Comparison of ENCODE assay signal across 8 cellular contexts in genomic region chr6:53461041-53461656, GRCh38.
A peak's percentile ranks its signal among the peaks of the same experiment; 100 is the strongest.
DNase-seq lines count a peak whose midpoint lies in the region; ATAC-seq lines count a peak whose summit lies in the region.

No MANE protein-coding gene starts in this region.

- DNase-seq in adipocyte (ENCODE audit: low read depth): peak; percentile 82
- DNase-seq in RPMI8226: no peak
- no peak for DNase-seq in activated CD8-positive, alpha-beta memory T cell treated with anti-CD3 and anti-CD28 coated beads, Interleukin-2, amount 10 ng/mL, durations not matched to agents 7 days and 5 days
- DNase-seq in EL: no peak

- H3K4me3 ChIP-seq in adipocyte (ENCODE audit: low read length): peak overlapping the region; percentile 54

- ATAC-seq in GM18498 (IDR thresholded peaks at IDR 0.05; ENCODE audit: unreplicated experiment) (peak; percentile 72), GM21576 (IDR thresholded peaks at IDR 0.05; ENCODE audit: unreplicated experiment) (peak; percentile 53), HG03571 (IDR thresholded peaks at IDR 0.05; ENCODE audit: unreplicated experiment) (peak; percentile 57), HG03139 (IDR thresholded peaks at IDR 0.05; ENCODE audit: unreplicated experiment) (no peak)
- no peak for ATAC-seq in activated CD8-positive, alpha-beta memory T cell treated with anti-CD3 and anti-CD28 coated beads, Interleukin-2, amount 10 ng/mL, durations not matched to agents 7 days and 5 days

- H3K36me3 Mint-ChIP-seq in activated CD8-positive, alpha-beta memory T cell treated with anti-CD3 and anti-CD28 coated beads, Interleukin-2, amount 10 ng/mL, durations not matched to agents 7 days and 5 days: no peaks in the 10 kb centered on the region

- peaks cover 53% of the 10 kb centered on the region for H3K4me1 ChIP-seq in adipocyte (ENCODE audit: control insufficient read depth, insufficient read depth, low read length)

- H3K27ac Mint-ChIP-seq in activated CD8-positive, alpha-beta memory T cell treated with anti-CD3 and anti-CD28 coated beads, Interleukin-2, amount 10 ng/mL, durations not matched to agents 7 days and 5 days: no peak overlapping the region

- no peaks in the 10 kb centered on the region for H3K9me3 Mint-ChIP-seq in activated CD8-positive, alpha-beta memory T cell treated with anti-CD3 and anti-CD28 coated beads, Interleukin-2, amount 10 ng/mL, durations not matched to agents 7 days and 5 days (ENCODE audit: low read depth)

- no peaks in the 10 kb centered on the region for H3K9me3 ChIP-seq in adipocyte (ENCODE audit: control insufficient read depth, low read length)

- CTCF ChIA-PET in activated CD8-positive, alpha-beta memory T cell treated with anti-CD3 and anti-CD28 coated beads, Interleukin-2, amount 10 ng/mL, durations not matched to agents 7 days and 5 days (lab: Charles Lee): interaction anchor here (1.2 kb wide), 1 partner anchor 289 kb away, joined by 3 read pairs; no protein-coding TSS in a partner anchor

- no peak overlapping the region for H3K4me3 Mint-ChIP-seq in activated CD8-positive, alpha-beta memory T cell treated with anti-CD3 and anti-CD28 coated beads, Interleukin-2, amount 10 ng/mL, durations not matched to agents 7 days and 5 days

- H3K27me3 Mint-ChIP-seq in activated CD8-positive, alpha-beta memory T cell treated with anti-CD3 and anti-CD28 coated beads, Interleukin-2, amount 10 ng/mL, durations not matched to agents 7 days and 5 days: no peaks in the 10 kb centered on the region

- H3K27me3 ChIP-seq in adipocyte (replicated peaks; ENCODE audit: control insufficient read depth, insufficient read depth, low read length): no peaks in the 10 kb centered on the region

- H3K36me3 ChIP-seq in adipocyte (ENCODE audit: control insufficient read depth, insufficient read depth, low read length, severe bottlenecking): no peaks in the 10 kb centered on the region

- peak overlapping the region; percentile 89 for H3K9ac ChIP-seq in adipocyte (ENCODE audit: low read length)

- H3K4me1 Mint-ChIP-seq in activated CD8-positive, alpha-beta memory T cell treated with anti-CD3 and anti-CD28 coated beads, Interleukin-2, amount 10 ng/mL, durations not matched to agents 7 days and 5 days: no peaks in the 10 kb centered on the region

Comparison
In these comparisons a context has a peak if more than half of its experiments do, and no peak if none do; other contexts are left out.
1. ATAC-seq: peak in GM18498 (single experiment), GM21576 (single experiment) and HG03571 (single experiment); none in HG03139 (single experiment) and activated CD8-positive, alpha-beta memory T cell treated with anti-CD3 and anti-CD28 coated beads, Interleukin-2, amount 10 ng/mL, durations not matched to agents 7 days and 5 days (single experiment).